In the genomic region with DNA sequence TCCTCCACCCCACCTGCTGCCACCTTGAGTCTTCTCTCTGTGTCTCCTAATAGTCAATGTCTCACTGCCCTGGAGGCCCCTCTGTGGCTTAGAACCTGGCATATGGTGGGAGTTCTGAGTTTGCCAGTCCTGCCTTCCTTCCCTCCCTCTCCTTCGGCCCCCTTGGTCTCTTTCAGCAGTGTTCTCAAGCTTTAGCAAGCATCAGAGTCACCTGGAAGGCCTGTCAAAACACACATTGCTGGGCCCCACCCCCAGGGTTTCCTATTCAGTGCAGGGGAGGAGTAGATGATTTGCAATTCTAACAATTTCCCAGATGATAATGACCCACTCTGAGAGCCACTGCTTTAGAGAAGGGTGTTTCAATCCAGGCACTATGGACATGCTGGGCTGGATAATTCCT, we compare ENCODE assay signal across 17 cellular contexts. TPM values are rescaled to one million over a fixed set of nuclear protein-coding genes. Genes with fewer than 3 reads are reported as not detected.
DNase-seq lines count a peak whose midpoint lies in the region; ATAC-seq and TF ChIP-seq lines count a peak whose summit lies in the region.
"Had no signal": no experiment of that assay in that cellular context is flagged by ENCODE, and none has a peak within 500 bp of the region (broad histone marks: within the 10 kb centered on the region; RNA-seq: fewer than 3 reads in every experiment).

No MANE protein-coding gene starts in this region.

- H3K4me3 ChIP-seq in colonic mucosa (no peak overlapping the region), mesendoderm (ENCODE audit: low read length) (no peak overlapping the region), stomach (no peak overlapping the region), MM.1S (ENCODE audit: low read length) (no peak overlapping the region)
- H3K4me3 ChIP-seq: PC-9, SJSA1 had no signal

- H3K27me3 ChIP-seq in colonic mucosa (no peaks in the 10 kb centered on the region), mesendoderm (ENCODE audit: insufficient read depth, low read length, poor library complexity) (no peaks in the 10 kb centered on the region), stomach (no peaks in the 10 kb centered on the region), MM.1S (replicated peaks; ENCODE audit: insufficient read depth, low read length) (peaks cover 6% of the 10 kb centered on the region; the same call in 1 of the 2 replicates)
- H3K27me3 ChIP-seq: SJSA1 had no signal

- ATAC-seq in HG03196 (IDR thresholded peaks at IDR 0.05; ENCODE audit: unreplicated experiment) = no peak

- H3K9ac ChIP-seq in colonic mucosa (ENCODE audit: low read depth in 2 of 2, low read length in 2 of 2) = peak overlapping the region in 1 of 2 donors; percentile 35
- H3K9ac ChIP-seq in mesendoderm (ENCODE audit: low read length) = no peak overlapping the region
- no peak overlapping the region for H3K9ac ChIP-seq in MM.1S (ENCODE audit: low read length)

- H2BK120ac ChIP-seq in mesendoderm (ENCODE audit: low read depth, low read length) = no peak overlapping the region

- no peaks in the 10 kb centered on the region for H3F3A ChIP-seq in MM.1S (ENCODE audit: insufficient read depth, low read length)

- H3K27ac ChIP-seq in colonic mucosa (peak overlapping the region; percentile 15), mesendoderm (ENCODE audit: low read depth, low read length) (no peak overlapping the region), stomach (peak overlapping the region; percentile 82 to 92 (median 83)), MM.1S (ENCODE audit: low read length) (no peak overlapping the region)
- H3K27ac ChIP-seq: PC-9, SJSA1 had no signal

- H2BK15ac ChIP-seq in mesendoderm (replicated peaks; ENCODE audit: low read depth) = no peak overlapping the region

- H4K8ac ChIP-seq in mesendoderm (ENCODE audit: low read depth, low read length) = no peak overlapping the region

- no CpG with 5 or more reads among the region's 1 CpG for WGBS in mesendoderm (ENCODE audit: extremely low coverage, insufficient coverage, low lambda C conversion rate)
- WGBS in stomach, 5 donors = 14 to 52% (median 29%) methylated on average over 1 of the region's 1 CpG

- H3K79me1 ChIP-seq in mesendoderm (ENCODE audit: low read length) = no peaks in the 10 kb centered on the region

- no peak overlapping the region for H4K5ac ChIP-seq in mesendoderm (ENCODE audit: low read length)

- H3K4ac ChIP-seq in mesendoderm (ENCODE audit: low read depth, low read length) = no peak overlapping the region

- H2AK5ac ChIP-seq in mesendoderm (ENCODE audit: low read length) = no peak overlapping the region

- H3K4me1 ChIP-seq in colonic mucosa = no peaks in the 10 kb centered on the region
- H3K4me1 ChIP-seq in mesendoderm (ENCODE audit: control insufficient read depth, low read depth, low read length) = peaks cover 7% of the 10 kb centered on the region
- peaks cover 38 to 56% (median 44%) of the 10 kb centered on the region in 4 donors for H3K4me1 ChIP-seq in stomach
- no peaks in the 10 kb centered on the region for H3K4me1 ChIP-seq in MM.1S (ENCODE audit: low read length)
- H3K4me1 ChIP-seq: SJSA1 had no signal

- no peak overlapping the region for H2BK5ac ChIP-seq in mesendoderm (ENCODE audit: low read length)

- H3K36me3 ChIP-seq in colonic mucosa = no peaks in the 10 kb centered on the region
- no peaks in the 10 kb centered on the region for H3K36me3 ChIP-seq in mesendoderm (ENCODE audit: control insufficient read depth, insufficient read depth, low read length)
- no peaks in the 10 kb centered on the region for H3K36me3 ChIP-seq in stomach
- H3K36me3 ChIP-seq in MM.1S (replicated peaks; ENCODE audit: insufficient read depth, low read length) = no peaks in the 10 kb centered on the region
- H3K36me3 ChIP-seq: SJSA1 had no signal

- no peak for TF ChIP-seq CTCF in colonic mucosa (IDR thresholded peaks at IDR 0.05)
- TF ChIP-seq CTCF in stomach (IDR thresholded peaks at IDR 0.05) = no peak
- TF ChIP-seq CTCF in MM.1S (IDR thresholded peaks at IDR 0.05; ENCODE audit: low read length) = no peak

- H3K9me2 ChIP-seq in MM.1S (replicated peaks; ENCODE audit: insufficient read depth, low read length) = no peaks in the 10 kb centered on the region

- no peak overlapping the region for H3K4me2 ChIP-seq in mesendoderm (ENCODE audit: low read length)
- H3K4me2 ChIP-seq in MM.1S (ENCODE audit: low read depth, low read length) = no peak overlapping the region
- H3K4me2 ChIP-seq: PC-9 had no signal

- TF ChIP-seq EP300 in stomach (IDR thresholded peaks at IDR 0.05) = no peak

- DNase-seq in NCI-H526 (lab: John Stamatoyannopoulos, UW) = peak; percentile 50 to 76
- no peak for DNase-seq in colonic mucosa
- peak; percentile 38 for DNase-seq in mesendoderm
- DNase-seq in stomach = no peak
- no peak for DNase-seq in MM.1S
- DNase-seq in AML-193 (lab: John Stamatoyannopoulos, UW) = no peak
- DNase-seq: ACHN, COR-L47, NCI-H1436 treated with DMSO at 0.1 percent for 48 hours, NCI-H2029 treated with DMSO at 0.1 percent for 48 hours, NCI-H2171 treated with DMSO at 0.1 percent for 48 hours, NCI-H446 treated with DMSO at 0.1 percent for 48 hours, NCI-H82, PC-9 had no signal

- H3K9me3 ChIP-seq in colonic mucosa = no peaks in the 10 kb centered on the region
- no peaks in the 10 kb centered on the region for H3K9me3 ChIP-seq in stomach
- no peaks in the 10 kb centered on the region for H3K9me3 ChIP-seq in MM.1S (replicated peaks; ENCODE audit: insufficient read depth, low read length)
- H3K9me3 ChIP-seq: SJSA1 had no signal

- H3K56ac ChIP-seq in mesendoderm (ENCODE audit: low read length) = no peak overlapping the region

- H3K79me2 ChIP-seq in mesendoderm (ENCODE audit: control insufficient read depth, insufficient read depth, low read length) = no peaks in the 10 kb centered on the region
- no peaks in the 10 kb centered on the region for H3K79me2 ChIP-seq in MM.1S (ENCODE audit: low read length)

- no peaks in the 10 kb centered on the region for H4K20me1 ChIP-seq in MM.1S (ENCODE audit: insufficient read depth, low read length)

- H3K18ac ChIP-seq in mesendoderm (ENCODE audit: low read length) = no peak overlapping the region

- intact Hi-C loops in colonic mucosa (cut with DNase I) = no loop called here
- intact Hi-C loops in stomach (cut with DNase I; ENCODE audit: low total_unique reads) = no loop called here

- no peak overlapping the region for H2AFZ ChIP-seq in MM.1S (ENCODE audit: low read length)
- H2AFZ ChIP-seq: PC-9 had no signal

- no peak for TF ChIP-seq POLR2A in stomach (IDR thresholded peaks at IDR 0.05)

- H3K23ac ChIP-seq in mesendoderm (ENCODE audit: low read length) = no peak overlapping the region

RNA-seq across cellular contexts. Expression of a gene that starts 26.3 kb away (rescaled TPM):
- total RNA-seq in colonic mucosa (10 to 100 TPM; 14.5 to 17.6 TPM), stomach (10 to 100 TPM in 1 of 5 donors, 1 to 10 TPM in 2, not detected in 2; 4.9 to 14.1 (median 9.4) TPM)
- 4.3 TPM for polyA plus RNA-seq in mesendoderm (2013, experiment 1 of 2)
- polyA plus RNA-seq in mesendoderm (2013, experiment 2 of 2) = 5.0 TPM
- 1 to 10 TPM; 6.0 to 8.3 (median 7.9) TPM for polyA plus RNA-seq in stomach
- total RNA-seq: PC-9 had no signal

RNA-seq across cellular contexts. Expression of a gene that starts 47.8 kb away (rescaled TPM):
- total RNA-seq in colonic mucosa = 10 to 100 TPM; 63.1 to 68.8 TPM
- not detected for polyA plus RNA-seq in mesendoderm (2013, experiment 1 of 2)
- polyA plus RNA-seq in mesendoderm (2013, experiment 2 of 2) = not detected
- 100 to 1,000 TPM in 1 of 5 donors, 10 to 100 TPM in 4; 18.7 to 190 (median 51.2) TPM for total RNA-seq in stomach
- polyA plus RNA-seq in stomach = 10 to 100 TPM in 2 of 3 donors, 1 to 10 TPM in 1; 2.2 to 55.9 (median 19.2) TPM
- total RNA-seq: Daoy, PC-9, SJSA1 had no signal

RNA-seq across cellular contexts. Expression of a gene that starts 58.8 kb away (rescaled TPM):
- total RNA-seq in colonic mucosa = 1 to 10 TPM; 4.1 to 7.7 TPM
- 5.7 TPM for polyA plus RNA-seq in mesendoderm (2013, experiment 1 of 2)
- 5.7 TPM for polyA plus RNA-seq in mesendoderm (2013, experiment 2 of 2)
- 10 to 100 TPM in 1 of 5 donors, 1 to 10 TPM in 2, under 1 TPM in 1, not detected in 1; 0.87 to 16.0 (median 3.9) TPM for total RNA-seq in stomach
- polyA plus RNA-seq in stomach = 10 to 100 TPM; 11.0 to 24.4 (median 12.1) TPM

RNA-seq across cellular contexts. Expression of a gene that starts 58.8 kb away (rescaled TPM):
- 10 to 100 TPM; 41.8 to 54.7 TPM for total RNA-seq in colonic mucosa
- polyA plus RNA-seq in mesendoderm (2013, experiment 1 of 2) = 29.8 TPM
- polyA plus RNA-seq in mesendoderm (2013, experiment 2 of 2) = 29.2 TPM
- total RNA-seq in stomach = 10 to 100 TPM in 4 of 5 donors, 1 to 10 TPM in 1; 9.4 to 61.1 (median 23.5) TPM
- 10 to 100 TPM in 2 of 3 donors, 1 to 10 TPM in 1; 8.0 to 12.9 (median 10.7) TPM for polyA plus RNA-seq in stomach

Comparison
In these comparisons a context has a peak if more than half of its experiments do, and no peak if none do; other contexts are left out.
1. DNase-seq: peak in NCI-H526 (2 of 2) and mesendoderm (single experiment); none in colonic mucosa (single experiment), stomach (single experiment), MM.1S (single experiment) and AML-193 (0 of 2).
2. H3K27ac ChIP-seq: peak in colonic mucosa (single experiment) and stomach (5 of 5); none in mesendoderm (single experiment) and MM.1S (single experiment).